In genomic region chr6:17884501-17885039, GRCh38 we compare ENCODE assay signal across 8 cellular contexts.
DNase-seq lines count a peak whose midpoint lies in the region; ATAC-seq and TF ChIP-seq lines count a peak whose summit lies in the region.

No MANE protein-coding gene starts in this region.

- H3K9me3 ChIP-seq in Loucy (ENCODE audit: insufficient read depth, low read depth, low read length) (no peaks in the 10 kb centered on the region), body of pancreas (no peaks in the 10 kb centered on the region)

- 58 to 71% methylated on average over 3 of the region's 3 CpGs for WGBS in body of pancreas, 2 donors

- no peak for DNase-seq in glutamatergic neuron
- DNase-seq in NCI-H1048 (lab: John Stamatoyannopoulos, UW), result no peak
- no peak for DNase-seq in body of pancreas
- DNase-seq in NCI-H446 treated with DMSO at 0.1 percent for 48 hours (lab: John Stamatoyannopoulos, UW), result no peak
- no peak for DNase-seq in NCI-H1417 (lab: John Stamatoyannopoulos, UW)

- H2AFZ ChIP-seq in Loucy (ENCODE audit: low read length), result peak overlapping the region; percentile 25

- peaks cover 38% of the 10 kb centered on the region for H3K4me1 Mint-ChIP-seq in glutamatergic neuron (ENCODE audit: low read depth, unreplicated experiment)

- no peak overlapping the region for H3K27ac ChIP-seq in body of pancreas

- H3K4me3 Mint-ChIP-seq in glutamatergic neuron (ENCODE audit: unreplicated experiment), result peak overlapping the region; percentile 12

- peak; percentile 84 for ATAC-seq in GM18519 (IDR thresholded peaks at IDR 0.05; ENCODE audit: low FRiP score, unreplicated experiment)
- ATAC-seq in GM21786 (IDR thresholded peaks at IDR 0.05; ENCODE audit: unreplicated experiment), result peak; percentile 80
- ATAC-seq in body of pancreas, result no peak

- H3K4me1 ChIP-seq in Loucy (ENCODE audit: insufficient read depth, low read length, poor library complexity, severe bottlenecking) (peaks cover 16% of the 10 kb centered on the region), body of pancreas (no peaks in the 10 kb centered on the region)

- no peaks in the 10 kb centered on the region for H4K20me1 ChIP-seq in Loucy (ENCODE audit: insufficient read depth, low read length, poor library complexity, severe bottlenecking)

- H3K27me3 Mint-ChIP-seq in glutamatergic neuron (ENCODE audit: unreplicated experiment), result peaks cover 5% of the 10 kb centered on the region

- no peaks in the 10 kb centered on the region for H3F3A ChIP-seq in Loucy (ENCODE audit: low read depth)

- peak overlapping the region; percentile 99 for H3K27ac Mint-ChIP-seq in glutamatergic neuron (ENCODE audit: unreplicated experiment)

- TF ChIP-seq CTCF in Loucy (conservative IDR thresholded peaks at IDR 0.05; ENCODE audit: low read length), result no peak
- TF ChIP-seq CTCF in glutamatergic neuron (IDR thresholded peaks at IDR 0.05; ENCODE audit: partially characterized antibody, unreplicated experiment), result no peak
- no peak for TF ChIP-seq CTCF in body of pancreas (IDR thresholded peaks at IDR 0.05)

- H3K36me3 Mint-ChIP-seq in glutamatergic neuron (ENCODE audit: unreplicated experiment), result no peaks in the 10 kb centered on the region

- H3K27me3 ChIP-seq in Loucy (ENCODE audit: insufficient read depth, low read length, poor library complexity, severe bottlenecking) (no peaks in the 10 kb centered on the region), body of pancreas (no peaks in the 10 kb centered on the region)

- no peaks in the 10 kb centered on the region for H3K79me2 ChIP-seq in Loucy (ENCODE audit: insufficient read depth, low read length)

- no peak for TF ChIP-seq POLR2A in body of pancreas (IDR thresholded peaks at IDR 0.05)

- H3K4me3 ChIP-seq in Loucy (ENCODE audit: low read length, poor library complexity, severe bottlenecking) (peak overlapping the region; percentile 53), body of pancreas (no peak overlapping the region)

- no peaks in the 10 kb centered on the region for H3K36me3 ChIP-seq in Loucy (ENCODE audit: insufficient read depth, low read length)
- no peaks in the 10 kb centered on the region for H3K36me3 ChIP-seq in body of pancreas (replicated peaks in 1 of 2; ENCODE audit: insufficient read depth in 1 of 2, low read depth in 2 of 2)

- H3K4me2 ChIP-seq in Loucy (ENCODE audit: low read depth, low read length, poor library complexity, severe bottlenecking), result peak overlapping the region; percentile 56

- peaks cover 20% of the 10 kb centered on the region for H3K9me3 Mint-ChIP-seq in glutamatergic neuron (ENCODE audit: unreplicated experiment)

- H3K9ac ChIP-seq in Loucy (ENCODE audit: low read depth, low read length, poor library complexity, severe bottlenecking), result peak overlapping the region; percentile 20

- intact Hi-C loops in body of pancreas (cut with DNase I), result no loop called here

- H3K9me2 ChIP-seq in Loucy (replicated peaks; ENCODE audit: low read depth, low read length), result no peaks in the 10 kb centered on the region
